Comparison of ENCODE assay signal across 8 cellular contexts in genomic region chr3:71127463-71128243, GRCh38.
DNase-seq lines count a peak whose midpoint lies in the region; ATAC-seq, FAIRE-seq and TF ChIP-seq lines count a peak whose summit lies in the region.

No MANE protein-coding gene starts in this region.

- no peaks in the 10 kb centered on the region for H3K9me3 Mint-ChIP-seq in WTC11
- H3K9me3 Mint-ChIP-seq in endodermal cell = no peaks in the 10 kb centered on the region

- H3K4me2 ChIP-seq in DND-41 (ENCODE audit: insufficient read depth, low read length) = peak overlapping the region; percentile 84

- 90 to 97% methylated on average over 8 to 10 of the region's 10 CpGs for whole genome bisulfite sequencing in endodermal cell (ENCODE audit: insufficient coverage in 1 of 2, insufficient read length in 1 of 2), 2 experiments

- H3K27ac Mint-ChIP-seq in WTC11 = peak overlapping the region; percentile 23
- H3K27ac Mint-ChIP-seq in endodermal cell = peak overlapping the region; percentile 20

- no peak overlapping the region for H2AFZ ChIP-seq in DND-41 (ENCODE audit: low read depth, low read length)

- H3K27me3 Mint-ChIP-seq in WTC11 (ENCODE audit: low read depth) = no peaks in the 10 kb centered on the region
- H3K27me3 Mint-ChIP-seq in endodermal cell (ENCODE audit: insufficient read depth) = no peaks in the 10 kb centered on the region

- ATAC-seq in DND-41 (ENCODE audit: insufficient read depth, low read depth) (no peak), WTC11 (no peak), HG03439 (IDR thresholded peaks at IDR 0.05; ENCODE audit: unreplicated experiment) (no peak)

- intact Hi-C loops in head of caudate nucleus (cut with DNase I) = no loop called here

- CTCF ChIA-PET in WTC11 (lab: Charles Lee) = no interaction called here

- TF ChIP-seq CTCF in DND-41 (IDR thresholded peaks at IDR 0.05; ENCODE audit: borderline replicate concordance, extremely low read depth, low read length, poor library complexity, severe bottlenecking) (no peak), WTC11 (IDR thresholded peaks at IDR 0.05) (no peak), endodermal cell (conservative IDR thresholded peaks at IDR 0.05) (no peak)

- H3K4me3 ChIP-seq in DND-41 (ENCODE audit: low read depth in 1 of 2, low read length in 2 of 2) (no peak overlapping the region), endodermal cell (ENCODE audit: low read length) (no peak overlapping the region)

- H3K27me3 ChIP-seq in DND-41 (ENCODE audit: insufficient read depth, low read length, poor library complexity) (no peaks in the 10 kb centered on the region), endodermal cell (ENCODE audit: control insufficient read depth, insufficient read depth, low read length, poor library complexity, severe bottlenecking) (no peaks in the 10 kb centered on the region)

- H3K27ac ChIP-seq in DND-41 (ENCODE audit: low read length) = peak overlapping the region; percentile 18; the same call in 1 of the 2 replicates
- H3K27ac ChIP-seq in endodermal cell (ENCODE audit: low read depth, low read length) = no peak overlapping the region

- FAIRE-seq in urothelium cell line (lab: Jason Lieb, UNC) = no peak

- DNase-seq in DND-41 (no peak), WTC11 (ENCODE audit: low spot score) (no peak), endodermal cell (no peak), renal cortical epithelial cell (ENCODE audit: low read depth) (peak; percentile 65), urothelium cell line (ENCODE audit: low spot score) (no peak), NCI-H345 (lab: John Stamatoyannopoulos, UW) (no peak), head of caudate nucleus (no peak)

- peaks cover 85% of the 10 kb centered on the region for H3K79me2 ChIP-seq in DND-41 (ENCODE audit: insufficient read depth, low read length)

- peaks cover 67% of the 10 kb centered on the region for H3K4me1 Mint-ChIP-seq in WTC11
- peaks cover 60% of the 10 kb centered on the region for H3K4me1 Mint-ChIP-seq in endodermal cell

- no peaks in the 10 kb centered on the region for H3K36me3 Mint-ChIP-seq in WTC11
- no peaks in the 10 kb centered on the region for H3K36me3 Mint-ChIP-seq in endodermal cell (ENCODE audit: low read depth)

- H3K9me3 ChIP-seq in DND-41 (ENCODE audit: insufficient read depth, low read length, severe bottlenecking) (no peaks in the 10 kb centered on the region), endodermal cell (ENCODE audit: control insufficient read depth, low read length) (no peaks in the 10 kb centered on the region)

- H3K4me1 ChIP-seq in DND-41 (ENCODE audit: insufficient read depth, low read length) = peaks cover 54% of the 10 kb centered on the region
- H3K4me1 ChIP-seq in endodermal cell (ENCODE audit: control insufficient read depth, insufficient read depth, low read length) = peaks cover 9% of the 10 kb centered on the region

- POLR2A ChIA-PET in WTC11 (lab: Charles Lee) = no interaction called here

- H3K4me3 Mint-ChIP-seq in WTC11 (no peak overlapping the region), endodermal cell (no peak overlapping the region)

- H4K20me1 ChIP-seq in DND-41 (ENCODE audit: insufficient read depth, low read length) = peaks cover 12% of the 10 kb centered on the region

- no peaks in the 10 kb centered on the region for H3K36me3 ChIP-seq in DND-41 (ENCODE audit: insufficient read depth, low read length)
- H3K36me3 ChIP-seq in endodermal cell (ENCODE audit: control insufficient read depth, insufficient read depth, low read length) = no peaks in the 10 kb centered on the region

- H3K9ac ChIP-seq in DND-41 (ENCODE audit: low read depth, low read length) (0 out of 2 replicates have a peak overlapping the region, but pooled peaks have one; percentile 0), endodermal cell (ENCODE audit: extremely low read depth, low read length, poor library complexity, severe bottlenecking) (no peak overlapping the region)

TF ChIP-seq in WTC11, 78 proteins besides CTCF, POLR2A, EP300 and RAD21 (continues in another document):
- TF ChIP-seq SOX15 (CRISPR knock-in tag; IDR thresholded peaks at IDR 0.05) (no peak), CBFB (CRISPR knock-in tag; IDR thresholded peaks at IDR 0.05; ENCODE audit: low read depth) (no peak), ZNF512 (CRISPR knock-in tag; IDR thresholded peaks at IDR 0.05; ENCODE audit: borderline replicate concordance) (no peak), HMGA2 (CRISPR knock-in tag; IDR thresholded peaks at IDR 0.05) (no peak), FOXK1 (CRISPR knock-in tag; IDR thresholded peaks at IDR 0.05) (no peak), JUN (CRISPR knock-in tag; IDR thresholded peaks at IDR 0.05) (no peak), ZNF219 (CRISPR knock-in tag; IDR thresholded peaks at IDR 0.05; ENCODE audit: borderline replicate concordance) (no peak), FOXP4 (CRISPR knock-in tag; IDR thresholded peaks at IDR 0.05) (no peak), CREB1 (CRISPR knock-in tag; IDR thresholded peaks at IDR 0.05) (no peak)
- TF ChIP-seq, protein P1, sequence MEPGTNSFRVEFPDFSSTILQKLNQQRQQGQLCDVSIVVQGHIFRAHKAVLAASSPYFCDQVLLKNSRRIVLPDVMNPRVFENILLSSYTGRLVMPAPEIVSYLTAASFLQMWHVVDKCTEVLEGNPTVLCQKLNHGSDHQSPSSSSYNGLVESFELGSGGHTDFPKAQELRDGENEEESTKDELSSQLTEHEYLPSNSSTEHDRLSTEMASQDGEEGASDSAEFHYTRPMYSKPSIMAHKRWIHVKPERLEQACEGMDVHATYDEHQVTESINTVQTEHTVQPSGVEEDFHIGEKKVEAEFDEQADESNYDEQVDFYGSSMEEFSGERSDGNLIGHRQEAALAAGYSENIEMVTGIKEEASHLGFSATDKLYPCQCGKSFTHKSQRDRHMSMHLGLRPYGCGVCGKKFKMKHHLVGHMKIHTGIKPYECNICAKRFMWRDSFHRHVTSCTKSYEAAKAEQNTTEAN (CRISPR knock-in tag; IDR thresholded peaks at IDR 0.05) = no peak
- TF ChIP-seq, protein P2, sequence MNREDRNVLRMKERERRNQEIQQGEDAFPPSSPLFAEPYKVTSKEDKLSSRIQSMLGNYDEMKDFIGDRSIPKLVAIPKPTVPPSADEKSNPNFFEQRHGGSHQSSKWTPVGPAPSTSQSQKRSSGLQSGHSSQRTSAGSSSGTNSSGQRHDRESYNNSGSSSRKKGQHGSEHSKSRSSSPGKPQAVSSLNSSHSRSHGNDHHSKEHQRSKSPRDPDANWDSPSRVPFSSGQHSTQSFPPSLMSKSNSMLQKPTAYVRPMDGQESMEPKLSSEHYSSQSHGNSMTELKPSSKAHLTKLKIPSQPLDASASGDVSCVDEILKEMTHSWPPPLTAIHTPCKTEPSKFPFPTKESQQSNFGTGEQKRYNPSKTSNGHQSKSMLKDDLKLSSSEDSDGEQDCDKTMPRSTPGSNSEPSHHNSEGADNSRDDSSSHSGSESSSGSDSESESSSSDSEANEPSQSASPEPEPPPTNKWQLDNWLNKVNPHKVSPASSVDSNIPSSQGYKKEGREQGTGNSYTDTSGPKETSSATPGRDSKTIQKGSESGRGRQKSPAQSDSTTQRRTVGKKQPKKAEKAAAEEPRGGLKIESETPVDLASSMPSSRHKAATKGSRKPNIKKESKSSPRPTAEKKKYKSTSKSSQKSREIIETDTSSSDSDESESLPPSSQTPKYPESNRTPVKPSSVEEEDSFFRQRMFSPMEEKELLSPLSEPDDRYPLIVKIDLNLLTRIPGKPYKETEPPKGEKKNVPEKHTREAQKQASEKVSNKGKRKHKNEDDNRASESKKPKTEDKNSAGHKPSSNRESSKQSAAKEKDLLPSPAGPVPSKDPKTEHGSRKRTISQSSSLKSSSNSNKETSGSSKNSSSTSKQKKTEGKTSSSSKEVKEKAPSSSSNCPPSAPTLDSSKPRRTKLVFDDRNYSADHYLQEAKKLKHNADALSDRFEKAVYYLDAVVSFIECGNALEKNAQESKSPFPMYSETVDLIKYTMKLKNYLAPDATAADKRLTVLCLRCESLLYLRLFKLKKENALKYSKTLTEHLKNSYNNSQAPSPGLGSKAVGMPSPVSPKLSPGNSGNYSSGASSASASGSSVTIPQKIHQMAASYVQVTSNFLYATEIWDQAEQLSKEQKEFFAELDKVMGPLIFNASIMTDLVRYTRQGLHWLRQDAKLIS (CRISPR knock-in tag; IDR thresholded peaks at IDR 0.05; ENCODE audit: borderline replicate concordance) = no peak
- TF ChIP-seq, protein P3, sequence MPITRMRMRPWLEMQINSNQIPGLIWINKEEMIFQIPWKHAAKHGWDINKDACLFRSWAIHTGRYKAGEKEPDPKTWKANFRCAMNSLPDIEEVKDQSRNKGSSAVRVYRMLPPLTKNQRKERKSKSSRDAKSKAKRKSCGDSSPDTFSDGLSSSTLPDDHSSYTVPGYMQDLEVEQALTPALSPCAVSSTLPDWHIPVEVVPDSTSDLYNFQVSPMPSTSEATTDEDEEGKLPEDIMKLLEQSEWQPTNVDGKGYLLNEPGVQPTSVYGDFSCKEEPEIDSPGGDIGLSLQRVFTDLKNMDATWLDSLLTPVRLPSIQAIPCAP (CRISPR knock-in tag; IDR thresholded peaks at IDR 0.05) = no peak
